1 cellular context compared by ENCODE assay signal in the genomic region with DNA sequence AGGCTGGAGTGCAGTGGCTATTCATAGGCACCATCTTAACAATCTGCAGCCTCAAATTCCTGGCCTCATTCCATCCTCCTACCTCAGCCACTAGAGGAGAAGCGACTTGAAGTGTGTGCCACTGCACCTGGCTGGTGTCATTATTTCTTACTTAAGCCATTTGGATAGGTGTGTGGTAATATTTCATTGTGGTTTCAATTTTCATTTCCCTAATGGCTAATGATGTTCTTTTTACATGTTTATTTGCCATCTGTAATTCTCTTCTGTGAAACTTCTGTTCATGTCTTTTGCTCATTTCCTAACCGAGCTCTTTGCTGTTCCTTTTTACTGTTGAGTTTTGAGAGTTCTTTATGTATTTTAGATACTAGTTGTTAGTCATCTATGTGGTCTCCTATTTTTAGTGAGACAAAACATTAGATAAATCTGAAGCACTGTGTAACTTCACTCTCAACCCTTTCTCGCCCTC.
TF ChIP-seq lines count a peak whose summit lies in the region.

No MANE protein-coding gene starts in this region.

TF ChIP-seq in GM12878, 131 proteins besides CTCF, POLR2A, EP300 and RAD21 (continued from another document):
- no peak for TF ChIP-seq ZBTB11 (CRISPR knock-in tag; IDR thresholded peaks at IDR 0.05)
- peak; percentile 52; the same call in 1 of the 2 replicates for TF ChIP-seq TCF7 (IDR thresholded peaks at IDR 0.05; ENCODE audit: borderline replicate concordance)
- TF ChIP-seq TBL1XR1 (IDR thresholded peaks at IDR 0.05; ENCODE audit: low read depth, low read length): 0 out of 2 replicates have a peak, but pooled peaks have one; percentile 38
- peak; percentile 63; the same call in 1 of the 2 replicates for TF ChIP-seq PML (IDR thresholded peaks at IDR 0.05; ENCODE audit: low read length)
- TF ChIP-seq CBX5 (IDR thresholded peaks at IDR 0.05; ENCODE audit: low read depth): peak; percentile 76; the same call in 1 of the 2 replicates
- TF ChIP-seq SREBF2 (IDR thresholded peaks at IDR 0.05; ENCODE audit: low read length): no peak
- peak; percentile 80 to 86; a peak in 3 of 4 replicates for TF ChIP-seq IKZF2 (IDR thresholded peaks at IDR 0.05)
- TF ChIP-seq BCLAF1 (IDR thresholded peaks at IDR 0.05): no peak
- TF ChIP-seq YY1 (IDR thresholded peaks at IDR 0.05; ENCODE audit: low read depth, low read length): 0 out of 2 replicates have a peak, but pooled peaks have one; percentile 22
- TF ChIP-seq SRF (IDR thresholded peaks at IDR 0.05; ENCODE audit: low read depth in 2 of 2, low read length in 2 of 2): no peak
- peak; percentile 88 for TF ChIP-seq ATF2 (IDR thresholded peaks at IDR 0.05; ENCODE audit: low read length)
- peak; percentile 84 for TF ChIP-seq CBFB (IDR thresholded peaks at IDR 0.05; ENCODE audit: low read depth)
- peak; percentile 67 for TF ChIP-seq DPF2 (IDR thresholded peaks at IDR 0.05)
- peak; percentile 93 for TF ChIP-seq RUNX3 (IDR thresholded peaks at IDR 0.05; ENCODE audit: low read length)
- TF ChIP-seq JUNB (IDR thresholded peaks at IDR 0.05): peak; percentile 64
- TF ChIP-seq, protein P1, sequence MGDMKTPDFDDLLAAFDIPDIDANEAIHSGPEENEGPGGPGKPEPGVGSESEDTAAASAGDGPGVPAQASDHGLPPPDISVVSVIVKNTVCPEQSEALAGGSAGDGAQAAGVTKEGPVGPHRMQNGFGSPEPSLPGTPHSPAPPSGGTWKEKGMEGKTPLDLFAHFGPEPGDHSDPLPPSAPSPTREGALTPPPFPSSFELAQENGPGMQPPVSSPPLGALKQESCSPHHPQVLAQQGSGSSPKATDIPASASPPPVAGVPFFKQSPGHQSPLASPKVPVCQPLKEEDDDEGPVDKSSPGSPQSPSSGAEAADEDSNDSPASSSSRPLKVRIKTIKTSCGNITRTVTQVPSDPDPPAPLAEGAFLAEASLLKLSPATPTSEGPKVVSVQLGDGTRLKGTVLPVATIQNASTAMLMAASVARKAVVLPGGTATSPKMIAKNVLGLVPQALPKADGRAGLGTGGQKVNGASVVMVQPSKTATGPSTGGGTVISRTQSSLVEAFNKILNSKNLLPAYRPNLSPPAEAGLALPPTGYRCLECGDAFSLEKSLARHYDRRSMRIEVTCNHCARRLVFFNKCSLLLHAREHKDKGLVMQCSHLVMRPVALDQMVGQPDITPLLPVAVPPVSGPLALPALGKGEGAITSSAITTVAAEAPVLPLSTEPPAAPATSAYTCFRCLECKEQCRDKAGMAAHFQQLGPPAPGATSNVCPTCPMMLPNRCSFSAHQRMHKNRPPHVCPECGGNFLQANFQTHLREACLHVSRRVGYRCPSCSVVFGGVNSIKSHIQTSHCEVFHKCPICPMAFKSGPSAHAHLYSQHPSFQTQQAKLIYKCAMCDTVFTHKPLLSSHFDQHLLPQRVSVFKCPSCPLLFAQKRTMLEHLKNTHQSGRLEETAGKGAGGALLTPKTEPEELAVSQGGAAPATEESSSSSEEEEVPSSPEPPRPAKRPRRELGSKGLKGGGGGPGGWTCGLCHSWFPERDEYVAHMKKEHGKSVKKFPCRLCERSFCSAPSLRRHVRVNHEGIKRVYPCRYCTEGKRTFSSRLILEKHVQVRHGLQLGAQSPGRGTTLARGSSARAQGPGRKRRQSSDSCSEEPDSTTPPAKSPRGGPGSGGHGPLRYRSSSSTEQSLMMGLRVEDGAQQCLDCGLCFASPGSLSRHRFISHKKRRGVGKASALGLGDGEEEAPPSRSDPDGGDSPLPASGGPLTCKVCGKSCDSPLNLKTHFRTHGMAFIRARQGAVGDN (IDR thresholded peaks at IDR 0.05): 0 out of 2 replicates have a peak, but pooled peaks have one; percentile 23
- TF ChIP-seq SIX5 (IDR thresholded peaks at IDR 0.05; ENCODE audit: low read depth, low read length, severe bottlenecking): no peak
- TF ChIP-seq ZBED1 (IDR thresholded peaks at IDR 0.05; ENCODE audit: borderline replicate concordance): peak; percentile 75; the same call in 1 of the 2 replicates
- peak; percentile 57; the same call in 1 of the 2 replicates for TF ChIP-seq IRF4 (IDR thresholded peaks at IDR 0.05; ENCODE audit: low read depth, low read length)
- TF ChIP-seq TCF12 (IDR thresholded peaks at IDR 0.05; ENCODE audit: low read depth, low read length): peak; percentile 72
- peak; percentile 55 for TF ChIP-seq RELB (IDR thresholded peaks at IDR 0.05; ENCODE audit: low read depth)
- peak; percentile 96 for TF ChIP-seq MTA2 (IDR thresholded peaks at IDR 0.05; ENCODE audit: low read depth)
- 0 out of 2 replicates have a peak, but pooled peaks have one; percentile 23 for TF ChIP-seq CREB1 (IDR thresholded peaks at IDR 0.05; ENCODE audit: low read depth)
- TF ChIP-seq FOXM1 (IDR thresholded peaks at IDR 0.05; ENCODE audit: low read depth, low read length): peak; percentile 86; the same call in 1 of the 2 replicates
- TF ChIP-seq IKZF1 (conservative IDR thresholded peaks at IDR 0.05): peak; percentile 49
- TF ChIP-seq RAD51 (IDR thresholded peaks at IDR 0.05): no peak
- no peak for TF ChIP-seq MYB (IDR thresholded peaks at IDR 0.05; ENCODE audit: borderline replicate concordance, low read depth, low read length)
- peak; percentile 85; the same call in 1 of the 2 replicates for TF ChIP-seq MTA3 (IDR thresholded peaks at IDR 0.05; ENCODE audit: borderline replicate concordance, low read length)
- peak; percentile 67; the same call in 1 of the 2 replicates for TF ChIP-seq ZNF24 (IDR thresholded peaks at IDR 0.05)
- peak; percentile 75 for TF ChIP-seq BCL11A (IDR thresholded peaks at IDR 0.05; ENCODE audit: low read depth, low read length)
- TF ChIP-seq TCF3 (IDR thresholded peaks at IDR 0.05; ENCODE audit: borderline replicate concordance, insufficient read depth, low read depth, low read length): 0 out of 2 replicates have a peak, but pooled peaks have one; percentile 44
- peak; percentile 58; the same call in 1 of the 2 replicates for TF ChIP-seq SPI1 (IDR thresholded peaks at IDR 0.05; ENCODE audit: borderline replicate concordance, insufficient read depth, low read depth, low read length)
- no peak for TF ChIP-seq SMAD5 (IDR thresholded peaks at IDR 0.05; ENCODE audit: low read depth)
- TF ChIP-seq BHLHE40 (IDR thresholded peaks at IDR 0.05; ENCODE audit: borderline replicate concordance in 1 of 2, low read depth in 2 of 2, low read length in 1 of 2): peak; percentile 9 to 26; a peak in 1 of 4 replicates
- peak; percentile 77 for TF ChIP-seq NBN (IDR thresholded peaks at IDR 0.05)
- TF ChIP-seq CREM (IDR thresholded peaks at IDR 0.05; ENCODE audit: low read depth): peak; percentile 22; the same call in 1 of the 2 replicates
- peak; percentile 59; the same call in 2 of the 3 replicates for TF ChIP-seq POU2F2 (IDR thresholded peaks at IDR 0.05; ENCODE audit: borderline replicate concordance, low read depth, low read length)
- no peak for TF ChIP-seq CHD2 (IDR thresholded peaks at IDR 0.05; ENCODE audit: borderline replicate concordance, low read depth, low read length)
- TF ChIP-seq BCL3 (IDR thresholded peaks at IDR 0.05; ENCODE audit: borderline replicate concordance, insufficient read depth, low read depth, low read length, poor library complexity, severe bottlenecking): peak; percentile 73
- peak; percentile 78 for TF ChIP-seq MEF2B (IDR thresholded peaks at IDR 0.05; ENCODE audit: partially characterized antibody, poor library complexity, severe bottlenecking)
- TF ChIP-seq HCFC1 (IDR thresholded peaks at IDR 0.05; ENCODE audit: low read length): no peak
